17 cellular contexts compared by ENCODE assay signal in the genomic region with DNA sequence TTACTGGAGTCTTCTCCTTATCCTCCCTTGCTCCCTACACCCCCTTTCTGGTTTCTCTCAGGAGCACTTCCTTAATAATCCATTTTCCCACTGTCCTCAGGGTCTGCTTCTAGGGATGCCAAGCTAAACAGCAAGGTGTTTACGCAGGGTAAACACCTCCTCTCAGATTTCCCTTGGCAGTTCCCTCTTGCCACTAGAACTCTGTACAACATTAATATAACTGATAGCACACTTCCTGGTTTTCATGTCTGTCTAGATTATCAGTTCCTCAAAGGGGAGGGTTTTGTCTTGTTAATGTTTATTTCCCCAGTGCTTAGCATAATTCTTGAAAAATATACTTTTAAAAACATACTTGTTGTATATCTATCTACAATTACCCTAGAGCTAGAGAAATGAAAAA.
DNase-seq lines count a peak whose midpoint lies in the region; ATAC-seq and TF ChIP-seq lines count a peak whose summit lies in the region.
"Had no signal": no experiment of that assay in that cellular context is flagged by ENCODE, and none has a peak within 500 bp of the region (broad histone marks: within the 10 kb centered on the region; RNA-seq: fewer than 3 reads in every experiment).

No MANE protein-coding gene starts in this region.

- H3K9me3 Mint-ChIP-seq in CD14-positive monocyte, result peaks cover 0 to under 1% (median 0%) of the 10 kb centered on the region in 7 donors
- no peaks in the 10 kb centered on the region for H3K9me3 Mint-ChIP-seq in stimulated activated effector memory CD8-positive, alpha-beta T cell treated with anti-CD3 and anti-CD28 coated beads, Interleukin-12 subunit alpha, Interleukin-12 subunit beta, amount 100 ng/mL, for 72 hours
- no peaks in the 10 kb centered on the region for H3K9me3 Mint-ChIP-seq in activated CD4-positive, alpha-beta T cell treated with anti-CD3 and anti-CD28 coated beads, Interleukin-2, amount 10 ng/mL, durations not matched to agents 7 days and 5 days
- H3K9me3 Mint-ChIP-seq: activated CD4-positive, alpha-beta T cell treated with anti-CD3 and anti-CD28 coated beads, Interleukin-2, amount 10 ng/mL, durations not matched to agents 24 days and 14 days had no signal

- H3K36me3 ChIP-seq in body of pancreas (replicated peaks in 1 of 2; ENCODE audit: insufficient read depth in 1 of 2, low read depth in 2 of 2), result no peaks in the 10 kb centered on the region
- H3K36me3 ChIP-seq: sigmoid colon, SJCRH30, suprapubic skin had no signal

- 14 to 25% methylated on average over 1 of the region's 1 CpG for WGBS in body of pancreas, 2 donors

- ATAC-seq in GM18907 (IDR thresholded peaks at IDR 0.05; ENCODE audit: unreplicated experiment) (peak; percentile 39), body of pancreas (peak; percentile 30), HG02885 (IDR thresholded peaks at IDR 0.05; ENCODE audit: poor library complexity, unreplicated experiment) (no peak)
- no peak for ATAC-seq in stimulated activated effector memory CD8-positive, alpha-beta T cell treated with anti-CD3 and anti-CD28 coated beads, Interleukin-12 subunit alpha, Interleukin-12 subunit beta, amount 100 ng/mL, for 72 hours
- ATAC-seq: left cardiac atrium had no signal

- DNase-seq in CD14-positive monocyte (ENCODE audit: low spot score) (no peak), NCI-H69 (lab: John Stamatoyannopoulos, UW) (peak; percentile 88), body of pancreas (no peak), caudate nucleus (lab: John Stamatoyannopoulos, UW) (no peak)
- DNase-seq in stimulated activated effector memory CD8-positive, alpha-beta T cell treated with anti-CD3 and anti-CD28 coated beads, Interleukin-12 subunit alpha, Interleukin-12 subunit beta, amount 100 ng/mL, for 72 hours (ENCODE audit: low spot score in 2 of 2), result no peak
- no peak for DNase-seq in activated CD4-positive, alpha-beta T cell treated with anti-CD3 and anti-CD28 coated beads, Interleukin-2, amount 10 ng/mL, durations not matched to agents 7 days and 5 days
- DNase-seq: activated CD4-positive, alpha-beta T cell treated with anti-CD3 and anti-CD28 coated beads, Interleukin-2, amount 10 ng/mL, durations not matched to agents 24 days and 14 days; activated naive CD4-positive, alpha-beta T cell treated with Interleukin-2 at 50 U/mL for 16 hours; DND-41; foreskin melanocyte; left cardiac atrium; sigmoid colon; SJCRH30 had no signal

- no peak for TF ChIP-seq POLR2A in body of pancreas (IDR thresholded peaks at IDR 0.05)

- no peaks in the 10 kb centered on the region for H3K36me3 Mint-ChIP-seq in CD14-positive monocyte
- H3K36me3 Mint-ChIP-seq in stimulated activated effector memory CD8-positive, alpha-beta T cell treated with anti-CD3 and anti-CD28 coated beads, Interleukin-12 subunit alpha, Interleukin-12 subunit beta, amount 100 ng/mL, for 72 hours, result no peaks in the 10 kb centered on the region
- H3K36me3 Mint-ChIP-seq in activated CD4-positive, alpha-beta T cell treated with anti-CD3 and anti-CD28 coated beads, Interleukin-2, amount 10 ng/mL, durations not matched to agents 7 days and 5 days (ENCODE audit: low read depth), result no peaks in the 10 kb centered on the region

- H3K4me1 Mint-ChIP-seq in CD14-positive monocyte, result peaks cover 50% of the 10 kb centered on the region
- no peaks in the 10 kb centered on the region for H3K4me1 Mint-ChIP-seq in stimulated activated effector memory CD8-positive, alpha-beta T cell treated with anti-CD3 and anti-CD28 coated beads, Interleukin-12 subunit alpha, Interleukin-12 subunit beta, amount 100 ng/mL, for 72 hours
- no peaks in the 10 kb centered on the region for H3K4me1 Mint-ChIP-seq in activated CD4-positive, alpha-beta T cell treated with anti-CD3 and anti-CD28 coated beads, Interleukin-2, amount 10 ng/mL, durations not matched to agents 7 days and 5 days
- H3K4me1 Mint-ChIP-seq: activated CD4-positive, alpha-beta T cell treated with anti-CD3 and anti-CD28 coated beads, Interleukin-2, amount 10 ng/mL, durations not matched to agents 24 days and 14 days had no signal

- H3K4me3 ChIP-seq in body of pancreas, result no peak overlapping the region
- H3K4me3 ChIP-seq: coronary artery, sigmoid colon, SJCRH30, suprapubic skin had no signal

- peaks cover 0 to 4% (median 0%) of the 10 kb centered on the region in 3 donors for H3K9me3 ChIP-seq in body of pancreas
- H3K9me3 ChIP-seq: sigmoid colon, SJCRH30, suprapubic skin had no signal

- peaks cover 9% of the 10 kb centered on the region for H3K4me1 ChIP-seq in body of pancreas
- H3K4me1 ChIP-seq: SJCRH30 had no signal

- POLR2A ChIA-PET in activated CD4-positive, alpha-beta T cell treated with anti-CD3 and anti-CD28 coated beads, Interleukin-2, amount 10 ng/mL, durations not matched to agents 7 days and 5 days (lab: Charles Lee), result no interaction called here

- no peak for TF ChIP-seq CTCF in CD14-positive monocyte (IDR thresholded peaks at IDR 0.05)
- no peak for TF ChIP-seq CTCF in body of pancreas (IDR thresholded peaks at IDR 0.05)

- peak overlapping the region in 1 of 2 donors; percentile 81 for H3K4me3 Mint-ChIP-seq in CD14-positive monocyte
- H3K4me3 Mint-ChIP-seq in stimulated activated effector memory CD8-positive, alpha-beta T cell treated with anti-CD3 and anti-CD28 coated beads, Interleukin-12 subunit alpha, Interleukin-12 subunit beta, amount 100 ng/mL, for 72 hours, result no peak overlapping the region
- H3K4me3 Mint-ChIP-seq in activated CD4-positive, alpha-beta T cell treated with anti-CD3 and anti-CD28 coated beads, Interleukin-2, amount 10 ng/mL, durations not matched to agents 7 days and 5 days, result no peak overlapping the region
- H3K4me3 Mint-ChIP-seq: activated CD4-positive, alpha-beta T cell treated with anti-CD3 and anti-CD28 coated beads, Interleukin-2, amount 10 ng/mL, durations not matched to agents 24 days and 14 days had no signal

- intact Hi-C loops in CD14-positive monocyte (cut with micrococcal nuclease) (no loop called here), body of pancreas (cut with DNase I) (no loop called here)

- no peak overlapping the region for H3K27ac ChIP-seq in body of pancreas
- no peak overlapping the region for H3K27ac ChIP-seq in caudate nucleus (ENCODE audit: low read depth, low read length)
- H3K27ac ChIP-seq: coronary artery, sigmoid colon, SJCRH30, suprapubic skin had no signal

- H3K27me3 Mint-ChIP-seq in CD14-positive monocyte (ENCODE audit: low read depth in 3 of 3), result peaks cover 0 to 3% (median 2%) of the 10 kb centered on the region in 3 donors
- H3K27me3 Mint-ChIP-seq in activated CD4-positive, alpha-beta T cell treated with anti-CD3 and anti-CD28 coated beads, Interleukin-2, amount 10 ng/mL, durations not matched to agents 7 days and 5 days, result no peaks in the 10 kb centered on the region

- CTCF ChIA-PET in activated CD4-positive, alpha-beta T cell treated with anti-CD3 and anti-CD28 coated beads, Interleukin-2, amount 10 ng/mL, durations not matched to agents 7 days and 5 days (lab: Charles Lee), result interaction anchor here (0.5 kb wide), 1 partner anchor 208 kb away, joined by 4 read pairs; no protein-coding TSS in a partner anchor

- H3K27ac Mint-ChIP-seq in CD14-positive monocyte, result peak overlapping the region in 5 of 7 donors; percentile 56 to 85 (median 79)
- H3K27ac Mint-ChIP-seq in stimulated activated effector memory CD8-positive, alpha-beta T cell treated with anti-CD3 and anti-CD28 coated beads, Interleukin-12 subunit alpha, Interleukin-12 subunit beta, amount 100 ng/mL, for 72 hours, result no peak overlapping the region
- H3K27ac Mint-ChIP-seq in activated CD4-positive, alpha-beta T cell treated with anti-CD3 and anti-CD28 coated beads, Interleukin-2, amount 10 ng/mL, durations not matched to agents 7 days and 5 days, result no peak overlapping the region
- H3K27ac Mint-ChIP-seq: activated CD4-positive, alpha-beta T cell treated with anti-CD3 and anti-CD28 coated beads, Interleukin-2, amount 10 ng/mL, durations not matched to agents 24 days and 14 days had no signal

- no peaks in the 10 kb centered on the region for H3K27me3 ChIP-seq in body of pancreas
- H3K27me3 ChIP-seq: sigmoid colon, SJCRH30, suprapubic skin had no signal

Comparison
In these comparisons a context has a peak if more than half of its experiments do, and no peak if none do; other contexts are left out.
1. H3K27ac Mint-ChIP-seq: peak in CD14-positive monocyte (5 of 7); none in stimulated activated effector memory CD8-positive, alpha-beta T cell treated with anti-CD3 and anti-CD28 coated beads, Interleukin-12 subunit alpha, Interleukin-12 subunit beta, amount 100 ng/mL, for 72 hours (single experiment) and activated CD4-positive, alpha-beta T cell treated with anti-CD3 and anti-CD28 coated beads, Interleukin-2, amount 10 ng/mL, durations not matched to agents 7 days and 5 days (single experiment).
2. ATAC-seq: peak in GM18907 (single experiment) and body of pancreas (single experiment); none in HG02885 (single experiment) and stimulated activated effector memory CD8-positive, alpha-beta T cell treated with anti-CD3 and anti-CD28 coated beads, Interleukin-12 subunit alpha, Interleukin-12 subunit beta, amount 100 ng/mL, for 72 hours (single experiment).